Comparison of ENCODE assay signal across 1 cellular context in genomic region chr11:131037873-131038272, GRCh38.
TF ChIP-seq lines count a peak whose summit lies in the region.

No MANE protein-coding gene starts in this region.

TF ChIP-seq in WTC11, 78 proteins besides CTCF, POLR2A, EP300 and RAD21 (continued from another document):
- no peak for TF ChIP-seq ZNF532 (CRISPR knock-in tag; IDR thresholded peaks at IDR 0.05; ENCODE audit: borderline replicate concordance)
- no peak for TF ChIP-seq FOXP4 (CRISPR knock-in tag; IDR thresholded peaks at IDR 0.05)
